In the genomic region with DNA sequence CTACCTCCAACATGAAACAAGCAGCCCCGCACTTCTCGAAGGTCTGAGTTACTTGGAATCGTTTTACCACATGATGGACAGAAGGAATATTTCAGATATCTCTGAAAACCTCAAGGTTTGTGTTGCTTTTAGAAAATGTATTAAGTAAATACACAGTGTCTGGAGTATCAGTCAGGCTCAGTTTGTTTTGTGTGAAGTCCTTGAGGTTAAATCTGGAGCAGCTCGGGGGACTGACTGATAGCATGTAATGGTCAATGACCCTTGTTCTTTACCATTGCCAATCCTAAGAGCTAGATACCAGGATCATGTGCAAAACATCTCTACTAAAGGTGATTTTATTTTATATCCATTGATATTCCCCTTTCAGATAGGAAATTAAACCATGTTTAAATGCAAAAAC, we compare ENCODE assay signal across 23 cellular contexts. TPM values are rescaled to one million over a fixed set of nuclear protein-coding genes. Genes with fewer than 3 reads are reported as not detected.
"Had no signal": no experiment of that assay in that cellular context is flagged by ENCODE, and none has a peak within 500 bp of the region (broad histone marks: within the 10 kb centered on the region; RNA-seq: fewer than 3 reads in every experiment).

No MANE protein-coding gene starts in this region.

- H3K36me3 ChIP-seq: cardiac muscle cell had no signal

- H3K27me3 ChIP-seq: cardiac muscle cell, right atrium auricular region, spleen, transverse colon had no signal

- H3K9me3 ChIP-seq: lower lobe of right lung, right atrium auricular region, spleen, transverse colon had no signal

- H3K27ac ChIP-seq: cardiac muscle cell, lower lobe of right lung, parathyroid adenoma, right atrium auricular region, spleen, transverse colon had no signal

- H3K4me1 ChIP-seq: lower lobe of right lung, parathyroid adenoma, right atrium auricular region, transverse colon had no signal

- FAIRE-seq: endothelial cell of umbilical vein had no signal

- ATAC-seq: activated CD8-positive, alpha-beta memory T cell treated with anti-CD3 and anti-CD28 coated beads, Interleukin-2, amount 10 ng/mL, durations not matched to agents 7 days and 5 days; activated CD8-positive, alpha-beta T cell treated with anti-CD3 and anti-CD28 coated beads, Interleukin-2, amount 10 ng/mL, durations not matched to agents 7 days and 5 days; lower lobe of right lung; naive thymus-derived CD8-positive, alpha-beta T cell; WTC11 had no signal

- DNase-seq: activated CD8-positive, alpha-beta memory T cell treated with anti-CD3 and anti-CD28 coated beads, Interleukin-2, amount 10 ng/mL, durations not matched to agents 7 days and 5 days; activated CD8-positive, alpha-beta T cell treated with anti-CD3 and anti-CD28 coated beads, Interleukin-2, amount 10 ng/mL, durations not matched to agents 7 days and 5 days; activated effector memory CD4-positive, alpha-beta T cell treated with Interleukin-2 at 50 U/mL for 16 hours; activated naive CD4-positive, alpha-beta T cell treated with anti-CD3 and anti-CD28 coated beads for 36 hours; anterior cingulate cortex; cortex of kidney; head of caudate nucleus; hippocampal formation; lower lobe of right lung; mesenchymal stem cell; naive thymus-derived CD8-positive, alpha-beta T cell; occipital lobe; spleen; stimulated activated naive CD4-positive, alpha-beta T cell treated with Interleukin-2 at 50 U/mL for 16 hours; SW 1271; T1000; transverse colon had no signal

- H3K4me3 ChIP-seq: cardiac muscle cell, lower lobe of right lung, right atrium auricular region, spleen, transverse colon had no signal

RNA-seq across cellular contexts. Expression of gene ERAP2, which starts 32.7 kb away (rescaled TPM):
- total RNA-seq: cardiac muscle cell, neural crest cell had no signal
